Comparison of ENCODE assay signal across 26 cellular contexts in genomic region chr1:55592122-55592521, GRCh38.
DNase-seq lines count a peak whose midpoint lies in the region; ATAC-seq and TF ChIP-seq lines count a peak whose summit lies in the region.
"Had no signal": no experiment of that assay in that cellular context is flagged by ENCODE, and none has a peak within 500 bp of the region (broad histone marks: within the 10 kb centered on the region; RNA-seq: fewer than 3 reads in every experiment).

No MANE protein-coding gene starts in this region.

- no peak for TF ChIP-seq CTCF in IMR-90 (conservative IDR thresholded peaks at IDR 0.05; ENCODE audit: low read depth, low read length)
- TF ChIP-seq CTCF in esophagus muscularis mucosa (IDR thresholded peaks at IDR 0.05), result no peak
- no peak for TF ChIP-seq CTCF in heart right ventricle (IDR thresholded peaks at IDR 0.05)
- TF ChIP-seq CTCF in lower lobe of right lung (IDR thresholded peaks at IDR 0.05), result no peak

- H3K27me3 ChIP-seq in IMR-90 (ENCODE audit: control insufficient read depth, insufficient read depth, low read length), result no peaks in the 10 kb centered on the region
- no peaks in the 10 kb centered on the region for H3K27me3 ChIP-seq in esophagus muscularis mucosa
- H3K27me3 ChIP-seq in heart right ventricle, result no peaks in the 10 kb centered on the region
- H3K27me3 ChIP-seq in lower lobe of right lung (ENCODE audit: low read depth), result no peaks in the 10 kb centered on the region
- H3K27me3 ChIP-seq: BLaER1 had no signal

- no peaks in the 10 kb centered on the region for H3K36me3 ChIP-seq in IMR-90 (ENCODE audit: control insufficient read depth, insufficient read depth, low read length)
- H3K36me3 ChIP-seq in esophagus muscularis mucosa, result no peaks in the 10 kb centered on the region
- no peaks in the 10 kb centered on the region for H3K36me3 ChIP-seq in heart right ventricle
- no peaks in the 10 kb centered on the region for H3K36me3 ChIP-seq in lower lobe of right lung
- H3K36me3 ChIP-seq: BLaER1, HAP-1 had no signal

- CTCF ChIA-PET in IMR-90 (lab: Yijun Ruan, JAX), result no interaction called here

- ATAC-seq in IMR-90 (ENCODE audit: low read depth) (no peak), heart right ventricle (peak in 7 of 8 donors; percentile 38 to 97 (median 61)), lower lobe of right lung (peak; percentile 28 to 46), GM19035 (IDR thresholded peaks at IDR 0.05; ENCODE audit: unreplicated experiment) (no peak)
- ATAC-seq: Panc1 had no signal

- DNase-seq in IMR-90, result no peak
- peak; percentile 68 for DNase-seq in esophagus muscularis mucosa (ENCODE audit: extremely low spot score)
- no peak for DNase-seq in heart right ventricle
- no peak for DNase-seq in lower lobe of right lung
- no peak for DNase-seq in GF-D8 (lab: John Stamatoyannopoulos, UW)
- no peak for DNase-seq in activated CD4-positive, alpha-beta T cell treated with anti-CD3 and anti-CD28 coated beads, Interleukin-2, amount 50 U/mL, for 48 hours
- no peak for DNase-seq in NCI-H2029 treated with DMSO at 0.1 percent for 48 hours (lab: John Stamatoyannopoulos, UW)
- DNase-seq: CD4-positive, CD25-positive, alpha-beta regulatory T cell; GOT3; HFFc6; KG1; MM.1S; NCI-H1048; NCI-H1417; NCI-H1694; NCI-H2081; NCI-H226; NCI-H510A; NCI-H69; SIG-M5 had no signal

- no peak for TF ChIP-seq EP300 in esophagus muscularis mucosa (IDR thresholded peaks at IDR 0.05)

- H3K9me1 ChIP-seq in IMR-90 (ENCODE audit: insufficient read depth, low read length), result peaks cover 4% of the 10 kb centered on the region; the same call in 1 of the 2 replicates

- H2AK5ac ChIP-seq in IMR-90 (ENCODE audit: low read depth, low read length), result no peak overlapping the region

- POLR2A ChIA-PET in IMR-90 (lab: Charles Lee; ENCODE audit: unreplicated experiment), result no interaction called here

- no peak overlapping the region for H3K14ac ChIP-seq in IMR-90 (replicated peaks; ENCODE audit: low read depth, low read length)

- H3K9me3 ChIP-seq in IMR-90 (ENCODE audit: control insufficient read depth, insufficient read depth, low read length), result no peaks in the 10 kb centered on the region
- H3K9me3 ChIP-seq in esophagus muscularis mucosa, result no peaks in the 10 kb centered on the region
- peaks cover 0 to 12% (median 0%) of the 10 kb centered on the region in 11 donors for H3K9me3 ChIP-seq in heart right ventricle
- peaks cover under 1% of the 10 kb centered on the region for H3K9me3 ChIP-seq in lower lobe of right lung
- H3K9me3 ChIP-seq: HAP-1 had no signal

- H2BK20ac ChIP-seq in IMR-90 (ENCODE audit: low read depth, low read length), result peak overlapping the region; percentile 16; the same call in 1 of the 2 replicates

- H3K9ac ChIP-seq in IMR-90 (ENCODE audit: low read depth, low read length), result no peak overlapping the region
- H3K9ac ChIP-seq: BLaER1 had no signal

- H2AK9ac ChIP-seq in IMR-90 (replicated peaks; ENCODE audit: low read depth, low read length, poor library complexity), result no peak overlapping the region

- no peak overlapping the region for H3K23ac ChIP-seq in IMR-90 (ENCODE audit: low read depth, low read length)

- no peak overlapping the region for H3K4me2 ChIP-seq in IMR-90 (ENCODE audit: low read depth, low read length)
- H3K4me2 ChIP-seq: BLaER1 had no signal

- dilution Hi-C loops in IMR-90 (cut with HindIII; ENCODE audit: low sequenced_read_pairs, unreplicated experiment), result no loop called here

- H3K4me1 ChIP-seq in IMR-90 (ENCODE audit: control insufficient read depth, insufficient read depth, low read length) (no peaks in the 10 kb centered on the region; the same call in 1 of the 2 replicates), esophagus muscularis mucosa (peaks cover 0 to 23% (median 15%) of the 10 kb centered on the region in 4 donors), heart right ventricle (peaks cover 0 to 17% (median 0%) of the 10 kb centered on the region in 9 donors), lower lobe of right lung (peaks cover 9% of the 10 kb centered on the region)
- H3K4me1 ChIP-seq: BLaER1, HAP-1 had no signal

- H3K56ac ChIP-seq in IMR-90 (ENCODE audit: extremely low read depth, insufficient read depth, low read length), result no peak overlapping the region

- H2AFZ ChIP-seq in IMR-90 (replicated peaks; ENCODE audit: low read length, poor library complexity), result no peak overlapping the region

- no TSS peak for BruUV-seq in IMR-90 (replicated peaks; lab: Mats Ljungman, UMichigan)

- no CpG with 5 or more reads among the region's 2 CpGs for WGBS in IMR-90 (ENCODE audit: extremely low coverage in 2 of 2, insufficient read length in 1 of 2), 2 experiments
- WGBS in esophagus muscularis mucosa, result 96% methylated on average over 2 of the region's 2 CpGs
- whole genome bisulfite sequencing in heart right ventricle, 2 donors, result 47 to 82% methylated on average over 2 of the region's 2 CpGs

- H2BK5ac ChIP-seq in IMR-90 (ENCODE audit: low read depth, low read length, poor library complexity, severe bottlenecking), result no peak overlapping the region

- intact Hi-C loops in IMR-90 (cut with micrococcal nuclease) (no loop called here), esophagus muscularis mucosa (cut with DNase I) (no loop called here), heart right ventricle (cut with DNase I) (no loop called here), lower lobe of right lung (cut with DNase I) (no loop called here)

- no peak overlapping the region for H3K27ac ChIP-seq in IMR-90 (ENCODE audit: insufficient read depth, low read length)
- no peak overlapping the region for H3K27ac ChIP-seq in esophagus muscularis mucosa (replicated peaks in 1 of 4)
- no peak overlapping the region for H3K27ac ChIP-seq in heart right ventricle
- H3K27ac ChIP-seq in lower lobe of right lung, result no peak overlapping the region
- H3K27ac ChIP-seq: BLaER1, RWPE1, SK-N-MC had no signal

- no peaks in the 10 kb centered on the region for H4K20me1 ChIP-seq in IMR-90 (ENCODE audit: insufficient read depth, low read length)
- H4K20me1 ChIP-seq: BLaER1 had no signal

- H2BK15ac ChIP-seq in IMR-90 (ENCODE audit: low read depth, low read length), result peak overlapping the region; percentile 21; the same call in 1 of the 3 replicates

- H3K4ac ChIP-seq in IMR-90 (ENCODE audit: low read depth, low read length), result 0 out of 2 replicates have a peak overlapping the region, but pooled peaks have one; percentile 12

- in situ Hi-C loops in IMR-90 (cut with MboI; ENCODE audit: low sequenced_read_pairs), result no loop called here

- TF ChIP-seq RAD21 in IMR-90 (IDR thresholded peaks at IDR 0.05; ENCODE audit: low read length), result no peak

- H4K8ac ChIP-seq in IMR-90 (ENCODE audit: low read depth in 2 of 2, low read length in 2 of 2), result no peak overlapping the region; a peak in 1 of 4 replicates

- H4K91ac ChIP-seq in IMR-90 (ENCODE audit: insufficient read depth, low read depth, low read length), result no peak overlapping the region

- TF ChIP-seq POLR2A in IMR-90 (IDR thresholded peaks at IDR 0.05; ENCODE audit: low read depth, low read length) (no peak), esophagus muscularis mucosa (IDR thresholded peaks at IDR 0.05; ENCODE audit: low read depth) (no peak)

- no peak overlapping the region for H3K18ac ChIP-seq in IMR-90 (ENCODE audit: low read depth, low read length)

- no peaks in the 10 kb centered on the region for H3K79me1 ChIP-seq in IMR-90 (ENCODE audit: low read depth in 1 of 2, low read length in 2 of 2)

- peak overlapping the region; percentile 28; the same call in 1 of the 2 replicates for H2BK120ac ChIP-seq in IMR-90 (ENCODE audit: low read depth, low read length)

- H4K5ac ChIP-seq in IMR-90 (ENCODE audit: low read depth, low read length), result no peak overlapping the region; the same call in 1 of the 2 replicates

- H3K4me3 ChIP-seq in IMR-90 (ENCODE audit: insufficient read depth, low read depth, low read length) (no peak overlapping the region), esophagus muscularis mucosa (no peak overlapping the region), heart right ventricle (no peak overlapping the region), lower lobe of right lung (no peak overlapping the region)
- H3K4me3 ChIP-seq: BLaER1, HAP-1, SK-N-MC had no signal

TF ChIP-seq in IMR-90, 13 proteins besides CTCF, POLR2A, EP300 and RAD21:
- TF ChIP-seq ELK1 (IDR thresholded peaks at IDR 0.05; ENCODE audit: borderline replicate concordance, low read depth, low read length), result no peak
- no peak for TF ChIP-seq SMC3 (IDR thresholded peaks at IDR 0.05; ENCODE audit: low read depth, low read length)
- TF ChIP-seq RFX5 (IDR thresholded peaks at IDR 0.05; ENCODE audit: low read depth, low read length), result no peak
- no peak for TF ChIP-seq CHD1 (IDR thresholded peaks at IDR 0.05; ENCODE audit: low read depth, low read length)
- TF ChIP-seq MAZ (IDR thresholded peaks at IDR 0.05; ENCODE audit: borderline replicate concordance, low read depth, low read length), result no peak
- no peak for TF ChIP-seq MXI1 (IDR thresholded peaks at IDR 0.05; ENCODE audit: borderline replicate concordance, low read depth, low read length)

Comparison
In these comparisons a context has a peak if more than half of its experiments do, and no peak if none do; other contexts are left out.
1. ATAC-seq: peak in heart right ventricle (7 of 8) and lower lobe of right lung (2 of 2); none in IMR-90 (single experiment) and GM19035 (single experiment).